In genomic region chr5:43603535-43604363, GRCh38 we compare ENCODE assay signal across 8 cellular contexts. TPM values are rescaled to one million over a fixed set of nuclear protein-coding genes. Genes with fewer than 3 reads are reported as not detected.
DNase-seq lines count a peak whose midpoint lies in the region; ATAC-seq and TF ChIP-seq lines count a peak whose summit lies in the region.

No MANE protein-coding gene starts in this region.

- WGBS in adrenal gland, 4 donors: 2 to 9% (median 4%) methylated on average over 30 to 39 of the region's 39 CpGs
- 1 to 2% methylated on average over 39 of the region's 39 CpGs for WGBS in aorta, 2 donors

- peak; percentile 41 to 88 for TF ChIP-seq POLR2A in adrenal gland (IDR thresholded peaks at IDR 0.05)

- H3K27ac ChIP-seq in HEK293 (ENCODE audit: extremely low read depth, low read depth, low read length) (peak overlapping the region; percentile 82; the same call in 1 of the 2 replicates), adrenal gland (peak overlapping the region in 4 of 5 donors; percentile 61 to 88 (median 76)), aorta (ENCODE audit: low read depth in 1 of 2, low read length in 2 of 2) (peak overlapping the region in 1 of 2 donors; percentile 60)

- DNase-seq in GM03348 (ENCODE audit: low spot score) (peak; percentile 63), MV-4-11 (lab: John Stamatoyannopoulos, UW) (peak; percentile 90), T follicular helper cell (ENCODE audit: low read depth) (peak; percentile 51), adrenal gland (peak; percentile 73 to 91 (median 84)), left ventricle myocardium superior (peak; percentile 89), putamen (ENCODE audit: low spot score) (peak; percentile 53), aorta (peak; percentile 80 to 89)

- no peak for TF ChIP-seq CTCF in HEK293 (tag by site-specific recombination; IDR thresholded peaks at IDR 0.05)
- no peak for TF ChIP-seq CTCF in adrenal gland (IDR thresholded peaks at IDR 0.05)

- ATAC-seq in left ventricle myocardium superior (peak; percentile 84), aorta (ENCODE audit: low FRiP score) (peak; percentile 81)

- H3K4me1 ChIP-seq in HEK293 (ENCODE audit: control insufficient read depth, insufficient read depth, low read length): peaks cover 20% of the 10 kb centered on the region
- peaks cover 11 to 17% of the 10 kb centered on the region in 2 donors for H3K4me1 ChIP-seq in adrenal gland (replicated peaks in 1 of 2)
- H3K4me1 ChIP-seq in aorta (ENCODE audit: control insufficient read depth in 1 of 2, insufficient read depth in 2 of 2, low read length in 2 of 2): peaks cover 0 to 5% of the 10 kb centered on the region in 2 donors

- H3K9me3 ChIP-seq in HEK293 (ENCODE audit: control insufficient read depth, insufficient read depth, low read depth, low read length) (no peaks in the 10 kb centered on the region), adrenal gland (replicated peaks in 1 of 3) (no peaks in the 10 kb centered on the region), aorta (ENCODE audit: control insufficient read depth, low read length) (no peaks in the 10 kb centered on the region)

- H3K4me3 ChIP-seq in HEK293 (ENCODE audit: low read depth, low read length) (peak overlapping the region; percentile 90), adrenal gland (peak overlapping the region; percentile 56 to 84 (median 77)), aorta (ENCODE audit: low read length in 2 of 2) (peak overlapping the region; percentile 51 to 66)

- H3K36me3 ChIP-seq in HEK293 (ENCODE audit: control insufficient read depth in 2 of 2, insufficient read depth in 1 of 2, low read length in 2 of 2) (no peaks in the 10 kb centered on the region; a peak in 1 of 3 replicates), adrenal gland (replicated peaks in 1 of 2) (no peaks in the 10 kb centered on the region), aorta (ENCODE audit: control insufficient read depth in 1 of 2, insufficient read depth in 2 of 2, low read length in 1 of 2) (no peaks in the 10 kb centered on the region)

- intact Hi-C loops in adrenal gland (cut with DNase I) (loop anchor here in 1 of 2 donors (2.0 kb wide), 1 partner anchor 47 kb away; the partner anchor contains the start of gene PAIP1), left ventricle myocardium superior (cut with micrococcal nuclease) (no loop called here), aorta (cut with DNase I) (loop anchor here (2.0 to 5.0 kb wide), 2 partner anchors 47 to 291 kb away; partner anchors contain the start of genes PAIP1 (in 2 of the 2) and HMGCS1 (in 1 of the 2))

- POLR2A ChIA-PET in HEK293 (lab: Yijun Ruan, JAX): interaction anchor here (0.6 to 2.3 kb wide), 8 partner anchors 9 to 1672 kb away, joined by 3 to 23 read pairs (median 4); partner anchors contain the start of genes C5orf34 and TMEM267

- H3K27me3 ChIP-seq in adrenal gland: no peaks in the 10 kb centered on the region
- H3K27me3 ChIP-seq in aorta (ENCODE audit: control insufficient read depth in 1 of 2, insufficient read depth in 2 of 2, low read length in 1 of 2): no peaks in the 10 kb centered on the region

- CTCF ChIA-PET in HEK293 (lab: Yijun Ruan, JAX): interaction anchor here (1.1 to 1.4 kb wide), 3 partner anchors 13 to 120 kb away, joined by 3 to 4 read pairs (median 3); partner anchors contain the start of gene TMEM267

TF ChIP-seq in HEK293, 187 proteins besides CTCF, POLR2A, EP300 and RAD21:
- 0 out of 2 replicates have a peak, but pooled peaks have one; percentile 11 for TF ChIP-seq ZNF423 (tag by site-specific recombination; IDR thresholded peaks at IDR 0.05)
- peak; percentile 2; the same call in 1 of the 2 replicates for TF ChIP-seq ZNF146 (tag by site-specific recombination; IDR thresholded peaks at IDR 0.05)
- TF ChIP-seq ZNF596 (tag by site-specific recombination; IDR thresholded peaks at IDR 0.05): no peak
- no peak for TF ChIP-seq ZNF837 (tag by site-specific recombination; IDR thresholded peaks at IDR 0.05)
- TF ChIP-seq HIC1 (tag by site-specific recombination; IDR thresholded peaks at IDR 0.05): peak; percentile 70; the same call in 1 of the 2 replicates
- TF ChIP-seq ZIC2 (tag by site-specific recombination; IDR thresholded peaks at IDR 0.05): peak; percentile 38
- peak; percentile 41; the same call in 1 of the 2 replicates for TF ChIP-seq ZNF341 (tag by site-specific recombination; IDR thresholded peaks at IDR 0.05; ENCODE audit: low read depth)

RNA-seq across cellular contexts. Expression of gene NNT, which starts 0.8 kb away (rescaled TPM):
- 100 to 1,000 TPM in 1 of 8 donors, 10 to 100 TPM in 7; 43.1 to 104 (median 62.5) TPM for total RNA-seq in adrenal gland
- polyA plus RNA-seq in adrenal gland: 10 to 100 TPM in 2 of 3 donors, 1 to 10 TPM in 1; 6.9 to 62.2 (median 12.2) TPM
- total RNA-seq in left ventricle myocardium superior: 554 TPM
- 10 to 100 TPM; 53.6 to 69.4 TPM for total RNA-seq in aorta
- polyA plus RNA-seq in aorta: 10 to 100 TPM; 13.9 to 20.4 TPM

RNA-seq across cellular contexts. Expression of gene PAIP1, which starts 46.9 kb away (rescaled TPM):
- total RNA-seq in adrenal gland (100 to 1,000 TPM in 1 of 8 donors, 10 to 100 TPM in 7; 74.3 to 262 (median 84.6) TPM), left ventricle myocardium superior (124 TPM), aorta (10 to 100 TPM; 63.5 to 65.8 TPM)
- polyA plus RNA-seq in adrenal gland (100 to 1,000 TPM in 1 of 3 donors, 10 to 100 TPM in 2; 54.8 to 122 (median 66.2) TPM), aorta (10 to 100 TPM; 58.6 to 62.8 TPM)
